Comparison of ENCODE assay signal across 8 cellular contexts in the genomic region with DNA sequence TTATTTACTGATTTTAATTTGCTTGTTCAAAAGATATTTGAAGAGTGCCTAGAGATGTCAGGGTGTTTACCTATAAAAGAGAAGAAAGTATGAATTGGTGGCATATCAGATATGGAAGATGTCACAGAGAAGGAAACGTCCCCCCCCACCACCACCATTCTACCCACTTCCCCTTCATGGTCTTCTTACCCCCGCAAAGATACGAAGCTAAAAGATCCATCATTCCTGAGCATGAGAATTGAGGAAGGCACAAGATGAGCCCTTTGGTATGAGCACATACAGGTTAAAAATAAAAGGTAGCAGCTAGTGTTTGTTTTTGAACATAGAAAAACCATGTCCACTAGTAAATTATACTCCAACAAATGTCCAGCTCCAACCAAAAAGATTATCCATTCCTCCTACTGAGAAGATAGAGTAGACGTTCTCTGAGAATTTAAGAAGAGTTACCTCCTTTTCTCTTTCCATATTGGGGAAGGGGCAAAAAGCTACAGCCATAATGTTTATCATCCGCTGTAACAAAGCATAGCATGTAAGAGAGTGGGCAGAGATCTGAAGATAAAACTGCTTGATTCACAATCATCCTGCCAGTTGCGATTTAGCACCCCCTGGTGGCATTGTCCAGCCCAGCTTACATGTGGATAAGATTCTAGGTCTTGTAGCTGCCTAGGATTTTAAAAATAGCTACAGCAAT. TPM values are rescaled to one million over a fixed set of nuclear protein-coding genes. Genes with fewer than 3 reads are reported as not detected.
DNase-seq lines count a peak whose midpoint lies in the region; ATAC-seq and TF ChIP-seq lines count a peak whose summit lies in the region.

No MANE protein-coding gene starts in this region.

- H3K4me1 Mint-ChIP-seq in CD4-positive, alpha-beta T cell (ENCODE audit: low read depth): peaks cover 14% of the 10 kb centered on the region
- peaks cover 8% of the 10 kb centered on the region for H3K4me1 Mint-ChIP-seq in T-helper 2 cell treated with Interferon-gamma antibody and Interleukin-4, amounts not matched to agents 5 μg/mL and 100 μg/mL, for 36 hours (ENCODE audit: low read depth)

- H3K36me3 Mint-ChIP-seq in CD4-positive, alpha-beta T cell (ENCODE audit: low read depth): peaks cover 9% of the 10 kb centered on the region
- peaks cover 5% of the 10 kb centered on the region for H3K36me3 Mint-ChIP-seq in T-helper 2 cell treated with Interferon-gamma antibody and Interleukin-4, amounts not matched to agents 5 μg/mL and 100 μg/mL, for 36 hours (ENCODE audit: low read depth)

- intact Hi-C loops in CD4-positive, alpha-beta T cell (cut with DNase I, micrococcal nuclease): loop anchor here (1.0 kb wide), 3 partner anchors 52 to 231 kb away; no protein-coding TSS in a partner anchor
- intact Hi-C loops in left ventricle myocardium inferior (cut with micrococcal nuclease): no loop called here

- peak overlapping the region; percentile 59 for H3K4me3 Mint-ChIP-seq in CD4-positive, alpha-beta T cell
- H3K4me3 Mint-ChIP-seq in T-helper 2 cell treated with Interferon-gamma antibody and Interleukin-4, amounts not matched to agents 5 μg/mL and 100 μg/mL, for 36 hours: no peak overlapping the region

- H3K27me3 Mint-ChIP-seq in CD4-positive, alpha-beta T cell: no peaks in the 10 kb centered on the region
- no peaks in the 10 kb centered on the region for H3K27me3 Mint-ChIP-seq in T-helper 2 cell treated with Interferon-gamma antibody and Interleukin-4, amounts not matched to agents 5 μg/mL and 100 μg/mL, for 36 hours (ENCODE audit: low read depth)

- CTCF ChIA-PET in CD4-positive, alpha-beta T cell (lab: Charles Lee): interaction anchor here (0.6 to 1.8 kb wide), 25 partner anchors 8 to 268 kb away, joined by 3 to 18 read pairs (median 4); partner anchors contain the start of genes HCFC2, HSP90B1, NFYB and NT5DC3

- no peaks in the 10 kb centered on the region for H3K9me3 ChIP-seq in CD4-positive, alpha-beta T cell (ENCODE audit: control insufficient read depth, low read length)
- H3K9me3 ChIP-seq in left ventricle myocardium inferior (replicated peaks): no peaks in the 10 kb centered on the region

- H3K27me3 ChIP-seq in CD4-positive, alpha-beta T cell (ENCODE audit: control insufficient read depth, insufficient read depth, low read length): no peaks in the 10 kb centered on the region
- H3K27me3 ChIP-seq in left ventricle myocardium inferior (ENCODE audit: low read depth): no peaks in the 10 kb centered on the region

- POLR2A ChIA-PET in CD4-positive, alpha-beta T cell (lab: Charles Lee): interaction anchor here (0.8 to 1.7 kb wide), 9 partner anchors 11 to 229 kb away, joined by 3 to 17 read pairs (median 6); partner anchors contain the start of genes HCFC2, HSP90B1 and NFYB

- H3K9me3 Mint-ChIP-seq in CD4-positive, alpha-beta T cell: no peaks in the 10 kb centered on the region
- no peaks in the 10 kb centered on the region for H3K9me3 Mint-ChIP-seq in T-helper 2 cell treated with Interferon-gamma antibody and Interleukin-4, amounts not matched to agents 5 μg/mL and 100 μg/mL, for 36 hours

- peak overlapping the region; percentile 24 for H3K27ac Mint-ChIP-seq in CD4-positive, alpha-beta T cell
- H3K27ac Mint-ChIP-seq in T-helper 2 cell treated with Interferon-gamma antibody and Interleukin-4, amounts not matched to agents 5 μg/mL and 100 μg/mL, for 36 hours: no peak overlapping the region

- H3K36me3 ChIP-seq in left ventricle myocardium inferior: peaks cover 7% of the 10 kb centered on the region

- peak; percentile 77 to 87 (median 80) for DNase-seq in CD4-positive, alpha-beta T cell
- DNase-seq in NCI-H187 (lab: John Stamatoyannopoulos, UW): peak; percentile 69 to 70
- DNase-seq in T-helper 2 cell treated with Interferon-gamma antibody and Interleukin-4, amounts not matched to agents 5 μg/mL and 100 μg/mL, for 36 hours (ENCODE audit: low spot score): peak; percentile 81
- peak; percentile 72 for DNase-seq in amniotic stem cell (lab: John Stamatoyannopoulos, UW)
- DNase-seq in left ventricle myocardium inferior: peak; percentile 70
- peak; percentile 60 for DNase-seq in retina

- H3K27ac ChIP-seq in CD4-positive, alpha-beta T cell (ENCODE audit: low read depth, low read length): no peak overlapping the region
- no peak overlapping the region for H3K27ac ChIP-seq in left ventricle myocardium inferior (replicated peaks)

- H3K4me3 ChIP-seq in left ventricle myocardium inferior: no peak overlapping the region

- peak; percentile 100 for ATAC-seq in CD4-positive, alpha-beta T cell (ENCODE audit: poor library complexity)
- ATAC-seq in GM21619 (IDR thresholded peaks at IDR 0.05; ENCODE audit: unreplicated experiment) (peak; percentile 76), HG03565 (IDR thresholded peaks at IDR 0.05; ENCODE audit: unreplicated experiment) (no peak)

- H3K4me1 ChIP-seq in left ventricle myocardium inferior: peaks cover 25% of the 10 kb centered on the region

- TF ChIP-seq CTCF in CD4-positive, alpha-beta T cell (IDR thresholded peaks at IDR 0.05): peak; percentile 89
- TF ChIP-seq CTCF in left ventricle myocardium inferior (IDR thresholded peaks at IDR 0.05; ENCODE audit: borderline replicate concordance): peak; percentile 89

RNA-seq across cellular contexts. Expression of gene NFYB, which starts 29.1 kb away (rescaled TPM):
- total RNA-seq in CD4-positive, alpha-beta T cell: 10 to 100 TPM; 12.8 to 14.6 TPM
- total RNA-seq in left ventricle myocardium inferior: 34.5 TPM

RNA-seq across cellular contexts. Expression of gene HCFC2, which starts 44.6 kb away (rescaled TPM):
- 10 to 100 TPM; 11.2 to 15.1 TPM for total RNA-seq in CD4-positive, alpha-beta T cell
- 9.2 TPM for total RNA-seq in left ventricle myocardium inferior

RNA-seq across cellular contexts. Expression of gene GLT8D2, which starts 58.9 kb away (rescaled TPM):
- not detected for total RNA-seq in CD4-positive, alpha-beta T cell
- 11.7 TPM for total RNA-seq in left ventricle myocardium inferior

Comparison
In these comparisons a context has a peak if more than half of its experiments do, and no peak if none do; other contexts are left out.
1. RNA of gene GLT8D2, which starts 58.9 kb away (total RNA-seq): 11.7 TPM in left ventricle myocardium inferior (single experiment); not detected in CD4-positive, alpha-beta T cell; every median in the first group is over 10 times any median in the second.
2. Peak in every context shown above with its lines, with median percentiles within 50 percentile points of each other: DNase-seq.